ENCODE assay signal across 2 cellular contexts in the genomic region with DNA sequence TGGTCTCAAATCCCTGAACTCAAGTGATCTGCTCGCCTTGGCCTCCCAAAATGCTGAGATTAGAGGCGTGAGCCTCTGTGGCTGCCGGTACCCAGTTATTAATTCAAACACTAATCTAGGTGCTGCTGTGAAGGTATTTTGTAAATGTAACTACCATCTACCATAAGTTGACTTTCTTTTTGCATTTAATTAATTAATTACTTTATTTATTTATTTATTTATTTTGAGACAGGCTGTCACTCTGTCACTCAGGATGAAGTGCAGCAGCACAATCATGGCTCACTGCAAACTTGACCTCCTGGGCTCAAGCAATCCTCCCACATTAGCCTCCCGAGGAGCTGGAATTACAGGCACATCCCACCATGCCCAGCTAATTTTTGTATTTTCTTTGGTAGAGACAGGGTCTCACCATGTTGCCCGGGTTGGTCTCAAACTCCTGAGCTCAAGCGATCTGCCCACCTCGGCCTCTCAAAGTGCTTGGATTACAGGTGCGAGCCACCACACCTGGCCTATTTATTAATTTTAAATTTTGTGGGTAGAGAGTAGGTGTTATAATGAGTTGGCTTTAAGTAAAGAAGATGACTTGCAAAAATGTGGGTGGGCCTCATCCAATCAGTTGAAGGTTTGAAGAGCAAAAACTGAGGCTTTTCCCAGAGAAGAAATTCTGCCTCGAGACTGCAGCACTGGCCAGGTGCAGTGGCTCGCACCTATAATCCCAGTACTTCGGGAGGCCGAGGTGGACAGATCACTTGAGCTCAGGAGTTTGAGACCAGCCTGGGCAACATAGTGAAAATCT.
TF ChIP-seq lines count a peak whose summit lies in the region.

No MANE protein-coding gene starts in this region.

TF ChIP-seq in A549, 52 proteins besides CTCF, POLR2A, EP300 and RAD21:
- 0 out of 2 replicates have a peak, but pooled peaks have one; percentile 35 for TF ChIP-seq KDM1A (IDR thresholded peaks at IDR 0.05; ENCODE audit: low read depth)
- no peak for TF ChIP-seq MYC (IDR thresholded peaks at IDR 0.05; ENCODE audit: borderline replicate concordance, low read length)
- no peak for TF ChIP-seq FOSB (CRISPR knock-in tag; IDR thresholded peaks at IDR 0.05)
- peak; percentile 19 for TF ChIP-seq MAFK (IDR thresholded peaks at IDR 0.05; ENCODE audit: partially characterized antibody)
- peak; percentile 79 for TF ChIP-seq NFE2L2 (conservative IDR thresholded peaks at IDR 0.05; ENCODE audit: low read length)
- TF ChIP-seq TP53 (CRISPR knock-in tag; IDR thresholded peaks at IDR 0.05) = no peak
- TF ChIP-seq, protein P1, sequence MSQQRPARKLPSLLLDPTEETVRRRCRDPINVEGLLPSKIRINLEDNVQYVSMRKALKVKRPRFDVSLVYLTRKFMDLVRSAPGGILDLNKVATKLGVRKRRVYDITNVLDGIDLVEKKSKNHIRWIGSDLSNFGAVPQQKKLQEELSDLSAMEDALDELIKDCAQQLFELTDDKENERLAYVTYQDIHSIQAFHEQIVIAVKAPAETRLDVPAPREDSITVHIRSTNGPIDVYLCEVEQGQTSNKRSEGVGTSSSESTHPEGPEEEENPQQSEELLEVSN (IDR thresholded peaks at IDR 0.05; ENCODE audit: borderline replicate concordance, low read depth) = no peak
- TF ChIP-seq HEYL (CRISPR knock-in tag; IDR thresholded peaks at IDR 0.05) = no peak
- TF ChIP-seq ZC3H11A (IDR thresholded peaks at IDR 0.05) = peak; percentile 90
- TF ChIP-seq CBX2 (IDR thresholded peaks at IDR 0.05; ENCODE audit: borderline replicate concordance, low read depth) = no peak
- no peak for TF ChIP-seq FOSL2 (IDR thresholded peaks at IDR 0.05)
- TF ChIP-seq FOSL2 (CRISPR knock-in tag; IDR thresholded peaks at IDR 0.05) = no peak

TF ChIP-seq in K562, 482 proteins besides CTCF, POLR2A, EP300 and RAD21:
- TF ChIP-seq MAFG (tag; conservative IDR thresholded peaks at IDR 0.05) = peak; percentile 59
- no peak for TF ChIP-seq ZNF41 (CRISPR knock-in tag; conservative IDR thresholded peaks at IDR 0.05)
- peak; percentile 47; the same call in 1 of the 2 replicates for TF ChIP-seq NFE2 (IDR thresholded peaks at IDR 0.05; ENCODE audit: low read depth)
- no peak for TF ChIP-seq TCFL5 (CRISPR knock-in tag; conservative IDR thresholded peaks at IDR 0.05)
- peak; percentile 51 for TF ChIP-seq ZNF316 (IDR thresholded peaks at IDR 0.05)
- TF ChIP-seq, protein P2, sequence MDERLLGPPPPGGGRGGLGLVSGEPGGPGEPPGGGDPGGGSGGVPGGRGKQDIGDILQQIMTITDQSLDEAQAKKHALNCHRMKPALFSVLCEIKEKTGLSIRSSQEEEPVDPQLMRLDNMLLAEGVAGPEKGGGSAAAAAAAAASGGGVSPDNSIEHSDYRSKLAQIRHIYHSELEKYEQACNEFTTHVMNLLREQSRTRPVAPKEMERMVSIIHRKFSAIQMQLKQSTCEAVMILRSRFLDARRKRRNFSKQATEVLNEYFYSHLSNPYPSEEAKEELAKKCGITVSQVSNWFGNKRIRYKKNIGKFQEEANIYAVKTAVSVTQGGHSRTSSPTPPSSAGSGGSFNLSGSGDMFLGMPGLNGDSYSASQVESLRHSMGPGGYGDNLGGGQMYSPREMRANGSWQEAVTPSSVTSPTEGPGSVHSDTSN (CRISPR knock-in tag; IDR thresholded peaks at IDR 0.05; ENCODE audit: low read depth) = no peak
- TF ChIP-seq, protein P2 (tag; conservative IDR thresholded peaks at IDR 0.05; ENCODE audit: low read depth) = no peak
- peak; percentile 13; the same call in 1 of the 2 replicates for TF ChIP-seq PKNOX1 (IDR thresholded peaks at IDR 0.05)
- peak; percentile 24 for TF ChIP-seq RBM25 (IDR thresholded peaks at IDR 0.05; ENCODE audit: low read depth, low read length, severe bottlenecking)
- peak; percentile 36; the same call in 1 of the 2 replicates for TF ChIP-seq C11orf30 (IDR thresholded peaks at IDR 0.05; ENCODE audit: low read depth)
- TF ChIP-seq FOXM1 (IDR thresholded peaks at IDR 0.05; ENCODE audit: low read depth) = 0 out of 2 replicates have a peak, but pooled peaks have one; percentile 26
- no peak for TF ChIP-seq FOXM1 (CRISPR knock-in tag; IDR thresholded peaks at IDR 0.05; ENCODE audit: low read depth)
- TF ChIP-seq POLR2B (IDR thresholded peaks at IDR 0.05; ENCODE audit: low read depth, partially characterized antibody) = no peak
- TF ChIP-seq ZNF134 (CRISPR knock-in tag; conservative IDR thresholded peaks at IDR 0.05) = peak; percentile 96
